In genomic region chr16:88330971-88331890, GRCh38 we compare ENCODE assay signal across 1 cellular context.
A peak's percentile ranks its signal among the peaks of the same experiment; 100 is the strongest.
TF ChIP-seq lines count a peak whose summit lies in the region.

No MANE protein-coding gene starts in this region.

TF ChIP-seq in HEK293, 187 proteins besides CTCF, POLR2A, EP300 and RAD21 (continued from another document):
- TF ChIP-seq ZNF704 (tag by site-specific recombination; IDR thresholded peaks at IDR 0.05): no peak
- TF ChIP-seq AEBP2 (tag by site-specific recombination; IDR thresholded peaks at IDR 0.05; ENCODE audit: borderline replicate concordance): 0 out of 2 replicates have a peak, but pooled peaks have one; percentile 2
- TF ChIP-seq ZNF184 (tag by site-specific recombination; IDR thresholded peaks at IDR 0.05): no peak
- TF ChIP-seq ZNF623 (tag by site-specific recombination; IDR thresholded peaks at IDR 0.05): no peak
